ENCODE assay signal across 8 cellular contexts in the genomic region with DNA sequence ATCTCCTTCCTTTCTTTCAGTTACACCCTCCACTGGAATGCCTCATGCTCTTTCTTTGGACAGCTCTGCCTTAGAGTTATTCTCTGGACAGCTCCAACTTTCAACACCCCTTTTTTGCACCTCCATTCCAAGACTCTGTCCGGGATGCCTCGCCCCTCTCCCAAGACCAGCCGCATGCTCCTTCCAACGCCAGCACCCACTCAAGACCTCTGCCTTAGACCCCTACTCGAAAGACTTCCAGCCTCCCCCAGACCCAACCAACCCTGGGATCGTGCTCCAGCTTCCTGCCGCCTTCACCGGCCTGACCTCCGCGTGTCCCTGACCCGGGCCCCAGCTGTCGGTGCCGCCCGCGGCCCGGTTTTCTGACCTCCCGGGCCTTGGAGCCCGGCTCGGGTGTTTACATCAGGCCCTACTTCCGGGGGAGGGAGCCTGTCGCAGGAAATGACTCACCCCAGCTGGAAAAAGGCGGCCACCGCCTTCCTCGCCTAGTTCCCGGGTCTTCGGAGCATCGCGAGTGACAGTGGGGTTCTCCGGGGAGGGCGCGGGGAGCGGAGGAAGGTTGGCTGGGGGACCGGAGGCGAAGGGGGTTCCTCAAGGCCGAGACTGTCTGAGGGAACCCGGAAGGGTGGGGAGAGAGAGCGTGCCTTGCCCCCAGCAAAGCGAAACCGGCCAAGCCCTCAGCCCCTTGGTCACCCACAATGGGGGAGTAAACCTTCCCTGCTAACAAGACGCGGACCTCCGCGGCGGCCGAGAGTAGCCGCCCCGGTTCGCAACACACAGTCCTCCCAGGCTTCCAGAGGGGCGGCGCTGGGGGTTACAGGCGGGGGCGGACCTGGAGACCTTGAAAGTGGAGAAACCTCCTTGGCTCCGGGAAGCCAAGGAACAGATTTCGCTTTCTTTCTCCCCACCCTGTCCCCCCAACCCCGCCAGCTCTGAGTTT. TPM values are rescaled to one million over a fixed set of nuclear protein-coding genes. Genes with fewer than 3 reads are reported as not detected.
A peak's percentile ranks its signal among the peaks of the same experiment; 100 is the strongest.
DNase-seq lines count a peak whose midpoint lies in the region; ATAC-seq, FAIRE-seq and TF ChIP-seq lines count a peak whose summit lies in the region.

A gene (minus strand): TSS at position 399 of the 940 bp plus-strand sequence. CDS start 1,792 bp downstream, outside the sequence.

- peaks cover 2% of the 10 kb centered on the region for H3K79me2 ChIP-seq in mammary epithelial cell (ENCODE audit: insufficient read depth, low read length)

- H3K36me3 ChIP-seq in mammary epithelial cell (ENCODE audit: insufficient read depth, low read length) (no peaks in the 10 kb centered on the region), small intestine (ENCODE audit: control insufficient read depth in 2 of 2, insufficient read depth in 2 of 2, low read length in 2 of 2) (no peaks in the 10 kb centered on the region)

- FAIRE-seq in small intestine (lab: Jason Lieb, UNC), result no peak

- H3K9me3 ChIP-seq in mammary epithelial cell (replicated peaks; ENCODE audit: insufficient read depth, low read length) (no peaks in the 10 kb centered on the region), small intestine (ENCODE audit: control insufficient read depth, low read depth) (no peaks in the 10 kb centered on the region)

- ATAC-seq in HG02588 (IDR thresholded peaks at IDR 0.05; ENCODE audit: unreplicated experiment) (peak; percentile 83), GM18870 (IDR thresholded peaks at IDR 0.05; ENCODE audit: unreplicated experiment) (no peak)

- H3K27ac ChIP-seq in mammary epithelial cell (ENCODE audit: insufficient read depth, low read depth, low read length), result peak within 1 kb of the TSS; percentile 30
- peak within 1 kb of the TSS; percentile 90 to 97 for H3K27ac ChIP-seq in small intestine (ENCODE audit: low read depth in 1 of 2, low read length in 1 of 2)

- in situ Hi-C loops in mammary epithelial cell (cut with MboI; ENCODE audit: low sequenced_read_pairs in 2 of 2), result no loop called here

- H3K9ac ChIP-seq in mammary epithelial cell (ENCODE audit: insufficient read depth, low read length), result peak within 1 kb of the TSS; percentile 60

- peak within 1 kb of the TSS; percentile 34 for H2AFZ ChIP-seq in mammary epithelial cell (ENCODE audit: low read depth, low read length)

- peak; percentile 85 for DNase-seq in GM03348 (ENCODE audit: low spot score)
- peak; percentile 8 for DNase-seq in NCI-H2029 treated with DMSO at 0.1 percent for 48 hours (lab: John Stamatoyannopoulos, UW)
- DNase-seq in mammary epithelial cell, result peak; percentile 58
- DNase-seq in iPS-NIHi11 (ENCODE audit: low spot score), result peak; percentile 69
- peak; percentile 76 for DNase-seq in small intestine

- H4K20me1 ChIP-seq in mammary epithelial cell (ENCODE audit: insufficient read depth, low read length), result no peaks in the 10 kb centered on the region

- H3K4me3 ChIP-seq in WI38 (ENCODE audit: low read depth, low read length), result peak within 1 kb of the TSS; percentile 63
- H3K4me3 ChIP-seq in mammary epithelial cell (replicated peaks in 1 of 3; ENCODE audit: insufficient read depth in 1 of 3, low read depth in 2 of 3, low read length in 3 of 3), result peak within 1 kb of the TSS; percentile 56 to 70 (median 69)
- peak within 1 kb of the TSS; percentile 71 to 75 for H3K4me3 ChIP-seq in small intestine (ENCODE audit: low read depth in 1 of 2, low read length in 2 of 2)

- CTCF ChIA-PET in mammary epithelial cell (lab: Charles Lee; ENCODE audit: low non-redundant PET), result no interaction called here

- H3K4me2 ChIP-seq in mammary epithelial cell (ENCODE audit: insufficient read depth, low read depth, low read length), result peak within 1 kb of the TSS; percentile 50

- no peaks in the 10 kb centered on the region for H3K27me3 ChIP-seq in mammary epithelial cell (ENCODE audit: insufficient read depth, low read length)
- H3K27me3 ChIP-seq in small intestine (ENCODE audit: control insufficient read depth in 2 of 2, insufficient read depth in 2 of 2, low read length in 2 of 2), result no peaks in the 10 kb centered on the region

- no peak for TF ChIP-seq CTCF in WI38 (IDR thresholded peaks at IDR 0.05; ENCODE audit: low read depth, low read length)
- no peak for TF ChIP-seq CTCF in mammary epithelial cell (conservative IDR thresholded peaks at IDR 0.05 in 1 of 2, IDR thresholded peaks at IDR 0.05 in 1 of 2; ENCODE audit: extremely low read depth in 1 of 2, insufficient read depth in 1 of 2, low read depth in 1 of 2, low read length in 2 of 2)

- no peaks in the 10 kb centered on the region for H3K4me1 ChIP-seq in mammary epithelial cell (ENCODE audit: insufficient read depth, low read length)
- H3K4me1 ChIP-seq in small intestine (ENCODE audit: control insufficient read depth in 2 of 2, insufficient read depth in 1 of 2, low read depth in 1 of 2, low read length in 1 of 2), result no peaks in the 10 kb centered on the region

- intact Hi-C loops in mammary epithelial cell (cut with micrococcal nuclease), result no loop called here

- TSS peak; percentile 81 for BruUV-seq in mammary epithelial cell (replicated peaks; lab: Mats Ljungman, UMichigan)

- dilution Hi-C loops in mammary epithelial cell (cut with HindIII; ENCODE audit: low sequenced_read_pairs), result no loop called here

- WGBS in mammary epithelial cell (ENCODE audit: low coverage, missing lambda C conversion rate), result 46% methylated on average over 15 of the region's 55 CpGs
- 1 to 44% (median 11%) methylated on average over 34 to 55 of the region's 55 CpGs for WGBS in small intestine, 3 donors

RNA-seq across cellular contexts. Expression of the gene that starts here (rescaled TPM):
- total RNA-seq in mammary epithelial cell, result 10 to 100 TPM; 53.3 to 55.0 TPM
- 61.4 TPM for polyA plus RNA-seq in mammary epithelial cell
- 41.2 TPM for polyA minus RNA-seq in mammary epithelial cell
- 100 to 1,000 TPM in 1 of 3 donors, 10 to 100 TPM in 2; 49.6 to 122 (median 96.6) TPM for polyA plus RNA-seq in small intestine

Comparison
In these comparisons a context has a peak if more than half of its experiments do, and no peak if none do; other contexts are left out.
1. DNase-seq: peak in every context shown above with its lines; median percentile 85 in GM03348; 76 in small intestine; 69 in iPS-NIHi11; 58 in mammary epithelial cell; 8 in NCI-H2029 treated with DMSO at 0.1 percent for 48 hours.